ENCODE assay signal across 8 cellular contexts in the genomic region with DNA sequence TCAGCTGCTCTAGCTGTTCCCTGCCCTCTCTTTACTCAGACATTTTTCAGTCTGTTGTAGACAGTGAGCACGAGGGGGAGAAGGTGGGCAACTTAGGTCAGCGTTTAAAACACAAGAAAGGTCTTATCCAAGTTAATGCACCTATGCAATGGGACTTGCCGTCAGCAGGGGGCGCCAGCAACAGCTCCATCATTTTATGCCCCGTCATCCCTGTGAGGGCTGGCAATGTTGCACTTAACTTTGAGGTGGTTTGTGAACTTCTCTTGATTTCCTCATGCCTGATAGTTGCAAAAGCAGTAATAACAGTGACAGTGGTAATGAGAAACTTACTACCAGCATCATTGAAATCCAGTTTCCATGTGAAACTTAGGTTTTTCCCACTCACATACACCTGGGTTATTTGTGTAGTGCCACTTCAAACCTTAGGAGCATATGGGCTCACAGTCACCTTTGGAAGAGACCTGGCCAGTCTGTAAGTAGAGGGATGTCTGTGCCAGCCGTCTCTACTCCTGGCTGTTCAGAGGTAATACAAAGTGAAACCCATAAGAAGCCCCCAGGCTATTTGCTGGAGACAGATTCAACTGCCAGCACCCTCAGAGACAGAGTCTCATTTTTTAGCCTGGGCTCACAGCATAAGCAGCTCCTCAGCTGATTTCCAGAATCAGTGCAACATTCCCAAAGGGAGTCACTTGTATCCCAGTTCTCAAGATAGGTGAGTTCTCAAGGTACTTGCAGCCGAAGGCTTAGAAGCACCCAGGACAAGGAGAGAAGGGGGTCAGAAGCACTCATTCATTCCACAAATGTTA. TPM values are rescaled to one million over a fixed set of nuclear protein-coding genes. Genes with fewer than 3 reads are reported as not detected.
A peak's percentile ranks its signal among the peaks of the same experiment; 100 is the strongest.
DNase-seq lines count a peak whose midpoint lies in the region; ATAC-seq, FAIRE-seq and TF ChIP-seq lines count a peak whose summit lies in the region.

No MANE protein-coding gene starts in this region.

- TF ChIP-seq EP300 in HepG2 (IDR thresholded peaks at IDR 0.05; ENCODE audit: low read depth in 2 of 2, low read length in 2 of 2): peak in 1 of 2 experiments; percentile 33; a peak in 1 of 4 replicates
- TF ChIP-seq EP300 in HepG2 (CRISPR knock-in tag; IDR thresholded peaks at IDR 0.05; ENCODE audit: borderline replicate concordance): peak; percentile 67

- peak; percentile 78 for ATAC-seq in activated CD4-positive, alpha-beta T cell treated with anti-CD3 and anti-CD28 coated beads for 36 hours
- ATAC-seq in HepG2 (peak; percentile 51), HG02870 (IDR thresholded peaks at IDR 0.05; ENCODE audit: unreplicated experiment) (no peak)

- TF ChIP-seq CTCF in BJ (IDR thresholded peaks at IDR 0.05; ENCODE audit: insufficient read depth, low read depth, low read length) (peak; percentile 93), chondrocyte (IDR thresholded peaks at IDR 0.05) (peak; percentile 99), HepG2 (CRISPR knock-in tag; IDR thresholded peaks at IDR 0.05) (peak; percentile 95)

- H3K36me3 ChIP-seq in BJ (ENCODE audit: control insufficient read depth, insufficient read depth, low read length) (peaks cover 23% of the 10 kb centered on the region), HepG2 (replicated peaks in 1 of 2; ENCODE audit: control insufficient read depth in 1 of 2, insufficient read depth in 2 of 2, low read length in 2 of 2) (peaks cover 43 to 73% of the 10 kb centered on the region in 2 experiments)

- no peak overlapping the region for H3K9ac ChIP-seq in HepG2 (ENCODE audit: insufficient read depth, low read depth, low read length)

- no peak overlapping the region for H3K4me3 Mint-ChIP-seq in activated CD4-positive, alpha-beta T cell treated with anti-CD3 and anti-CD28 coated beads for 36 hours
- H3K4me3 Mint-ChIP-seq in chondrocyte (ENCODE audit: unreplicated experiment): no peak overlapping the region

- CTCF ChIA-PET in BJ (lab: Yijun Ruan, JAX): interaction anchor here (0.6 to 14.5 kb wide), 20 partner anchors 9 to 177 kb away, joined by 3 to 667 read pairs (median 4); a partner anchor contains a TSS
- CTCF ChIA-PET in activated CD4-positive, alpha-beta T cell treated with anti-CD3 and anti-CD28 coated beads for 36 hours (lab: Charles Lee): interaction anchor here (0.6 to 31.0 kb wide), 20 partner anchors 9 to 191 kb away, joined by 3 to 712 read pairs (median 4); a partner anchor contains a TSS
- CTCF ChIA-PET in HepG2 (lab: Yijun Ruan, JAX; ENCODE audit: low intra/inter-chr PET ratio, low total read pairs): interaction anchor here (0.8 to 12.9 kb wide), 3 partner anchors 9 to 53 kb away, joined by 3 to 454 read pairs (median 18); no protein-coding TSS in a partner anchor

- H3K4me1 Mint-ChIP-seq in activated CD4-positive, alpha-beta T cell treated with anti-CD3 and anti-CD28 coated beads for 36 hours: peaks cover 16% of the 10 kb centered on the region
- peaks cover 41% of the 10 kb centered on the region for H3K4me1 Mint-ChIP-seq in chondrocyte (ENCODE audit: low read depth)

- peak overlapping the region; percentile 65 for H3K27ac ChIP-seq in HepG2 (ENCODE audit: extremely low read length, insufficient read depth, low read length)

- intact Hi-C loops in activated CD4-positive, alpha-beta T cell treated with anti-CD3 and anti-CD28 coated beads for 36 hours (cut with DNase I, micrococcal nuclease): loop anchor here (1.0 kb wide), 1 partner anchor 53 kb away; no protein-coding TSS in a partner anchor
- intact Hi-C loops in HepG2 (cut with micrococcal nuclease; ENCODE audit: unreplicated experiment): loop anchor here (1.0 kb wide), 2 partner anchors 9 to 53 kb away; no protein-coding TSS in a partner anchor

- H3K27me3 ChIP-seq in BJ (ENCODE audit: control insufficient read depth, insufficient read depth, low read length) (no peaks in the 10 kb centered on the region), HepG2 (ENCODE audit: control insufficient read depth in 1 of 2, insufficient read depth in 2 of 2, low read length in 2 of 2) (no peaks in the 10 kb centered on the region)

- peak; percentile 51 for DNase-seq in BJ (ENCODE audit: low read depth)
- peak; percentile 30 for DNase-seq in GM19238 (ENCODE audit: insufficient read length, low spot score)
- DNase-seq in NCI-H2196 (lab: John Stamatoyannopoulos, UW; ENCODE audit: unreplicated experiment): peak; percentile 77
- DNase-seq in activated CD4-positive, alpha-beta T cell treated with anti-CD3 and anti-CD28 coated beads for 36 hours: peak; percentile 91
- no peak for DNase-seq in chondrocyte (ENCODE audit: low spot score)
- peak; percentile 83 for DNase-seq in HepG2 (ENCODE audit: low spot score)
- peak; percentile 53 to 71 (median 57) for DNase-seq in stimulated activated CD4-positive, alpha-beta T cell treated with anti-CD3 and anti-CD28 coated beads, TNF-alpha, amount 100 ng/mL, for 24 hours (ENCODE audit: low read depth in 3 of 3)

- H3K4me3 ChIP-seq in BJ (ENCODE audit: low read depth, low read length): no peak overlapping the region
- H3K4me3 ChIP-seq in HepG2 (replicated peaks in 1 of 3; ENCODE audit: insufficient read depth in 1 of 3, low read depth in 2 of 3, low read length in 3 of 3): no peak overlapping the region

- H3K4me1 ChIP-seq in HepG2 (ENCODE audit: insufficient read depth, low read length): peaks cover 31% of the 10 kb centered on the region

- H3K9me3 ChIP-seq in HepG2 (ENCODE audit: low read length): no peaks in the 10 kb centered on the region

- POLR2A ChIA-PET in BJ (lab: Charles Lee) (interaction anchor here (0.6 to 1.0 kb wide), 2 partner anchors 14 to 52 kb away, joined by 3 to 6 read pairs; a partner anchor contains a TSS), HepG2 (lab: Yijun Ruan, JAX) (interaction anchor here (1.0 to 6.5 kb wide), 8 partner anchors 9 to 163 kb away, joined by 3 to 203 read pairs (median 8); a partner anchor contains a TSS)
- POLR2A ChIA-PET in activated CD4-positive, alpha-beta T cell treated with anti-CD3 and anti-CD28 coated beads for 36 hours (lab: Charles Lee): interaction anchor here (1.0 to 2.0 kb wide), 2 partner anchors 13 to 39 kb away, joined by 3 to 5 read pairs; no protein-coding TSS in a partner anchor

- in situ Hi-C loops in HepG2 (cut with HindIII; ENCODE audit: extremely low pct_ligation_motif_present, low pct_unique_long_range_greater_than_20kb): loop anchor here (5.0 to 10.0 kb wide), 2 partner anchors 52 to 165 kb away; a partner anchor contains a TSS

- TF ChIP-seq POLR2A in HepG2 (IDR thresholded peaks at IDR 0.05; ENCODE audit: insufficient read depth in 1 of 2, low read depth in 2 of 2, low read length in 2 of 2): no peak

- H3K36me3 Mint-ChIP-seq in activated CD4-positive, alpha-beta T cell treated with anti-CD3 and anti-CD28 coated beads for 36 hours (ENCODE audit: low read depth): peaks cover 57% of the 10 kb centered on the region
- H3K36me3 Mint-ChIP-seq in chondrocyte (ENCODE audit: low read depth): peaks cover 31% of the 10 kb centered on the region

- no peaks in the 10 kb centered on the region; the same call in 1 of the 2 replicates for H4K20me1 ChIP-seq in HepG2 (ENCODE audit: insufficient read depth, low read length)

- no peaks in the 10 kb centered on the region for H3K27me3 Mint-ChIP-seq in activated CD4-positive, alpha-beta T cell treated with anti-CD3 and anti-CD28 coated beads for 36 hours
- H3K27me3 Mint-ChIP-seq in chondrocyte (ENCODE audit: low read depth): no peaks in the 10 kb centered on the region

- no peak overlapping the region for H2AFZ ChIP-seq in HepG2 (ENCODE audit: low read length)

- H3K9me3 Mint-ChIP-seq in activated CD4-positive, alpha-beta T cell treated with anti-CD3 and anti-CD28 coated beads for 36 hours (ENCODE audit: low read depth): no peaks in the 10 kb centered on the region
- H3K9me3 Mint-ChIP-seq in chondrocyte (ENCODE audit: low read depth): no peaks in the 10 kb centered on the region

- no TSS peak for BruUV-seq in HepG2 (replicated peaks; lab: Mats Ljungman, UMichigan)

- H3K27ac Mint-ChIP-seq in activated CD4-positive, alpha-beta T cell treated with anti-CD3 and anti-CD28 coated beads for 36 hours: peak overlapping the region; percentile 85
- H3K27ac Mint-ChIP-seq in chondrocyte (ENCODE audit: unreplicated experiment): peak overlapping the region; percentile 99

- peak; percentile 85 for TF ChIP-seq RAD21 in HepG2 (CRISPR knock-in tag; IDR thresholded peaks at IDR 0.05)

- peak; percentile 93 for FAIRE-seq in HepG2 (lab: Jason Lieb, UNC)

- H3K4me2 ChIP-seq in HepG2 (ENCODE audit: low read depth, low read length): no peak overlapping the region

- H3K79me2 ChIP-seq in HepG2 (ENCODE audit: insufficient read depth, low read length): no peaks in the 10 kb centered on the region

- WGBS in HepG2 (ENCODE audit: low lambda C conversion rate): 41% methylated on average over 7 of the region's 7 CpGs

RNA-seq across cellular contexts. Expression of a gene that starts 44.8 kb away (rescaled TPM):
- 126 and 135 TPM in 2 replicates for polyA plus RNA-seq in BJ (2011; rRNA removed)
- 113 and 144 TPM in 2 replicates for polyA minus RNA-seq in BJ (2011; rRNA and poly(A)+ RNA removed)
- total RNA-seq in activated CD4-positive, alpha-beta T cell treated with anti-CD3 and anti-CD28 coated beads for 36 hours: 1 to 10 TPM; 2.2 to 3.5 TPM
- 7.7 to 73.7 TPM (median 9.0 TPM) in 3 replicates for total RNA-seq in chondrocyte
- 315 and 419 TPM in 2 replicates for total RNA-seq in HepG2 (2016; rRNA removed; fragmentation: Illumina TruSeq; extraction: Trizol)
- total RNA-seq in HepG2 (2016; cell fraction: cytosol; rRNA removed; fragmentation: Illumina TruSeq; extraction: Trizol; ENCODE audit: low read depth): 421 and 422 TPM in 2 replicates
- 297 and 421 TPM in 2 replicates for total RNA-seq in HepG2 (2016; cell fraction: insoluble cytoplasmic fraction; rRNA removed; fragmentation: Illumina TruSeq; extraction: Trizol)
- 329 and 339 TPM in 2 replicates for total RNA-seq in HepG2 (2016; cell fraction: membrane; rRNA removed; fragmentation: Illumina TruSeq; extraction: Trizol)
- 273 and 295 TPM in 2 replicates for total RNA-seq in HepG2 (2016; cell fraction: nucleus; rRNA removed; fragmentation: Illumina TruSeq; extraction: Trizol)
- 258 and 320 TPM in 2 replicates for polyA plus RNA-seq in HepG2 (2011; rRNA removed)
- polyA plus RNA-seq in HepG2 (2011; cell fraction: cytosol; rRNA removed): 494 and 1,223 TPM in 2 replicates
- polyA plus RNA-seq in HepG2 (2011; cell fraction: nucleus; rRNA removed): 541 and 1,398 TPM in 2 replicates
- 119 and 147 TPM in 2 replicates for polyA plus RNA-seq in HepG2 (2012)
- polyA plus RNA-seq in HepG2 (2016; cell fraction: cytosol; fragmentation: Illumina TruSeq; extraction: Trizol; ENCODE audit: low read depth): 99.0 and 102 TPM in 2 replicates
- polyA plus RNA-seq in HepG2 (2016; cell fraction: insoluble cytoplasmic fraction; fragmentation: Illumina TruSeq; extraction: Trizol; ENCODE audit: low read depth): 273 and 282 TPM in 2 replicates
- polyA plus RNA-seq in HepG2 (2016; cell fraction: membrane; fragmentation: Illumina TruSeq; extraction: Trizol; ENCODE audit: low read depth): 104 TPM in 2 replicates
- 496 and 499 TPM in 2 replicates for polyA plus RNA-seq in HepG2 (2016; cell fraction: nucleus; fragmentation: Illumina TruSeq; extraction: Trizol; ENCODE audit: insufficient read depth, low read depth)
- 259 and 709 TPM in 2 replicates for polyA minus RNA-seq in HepG2 (2011; rRNA and poly(A)+ RNA removed; ENCODE audit: low replicate concordance)
- polyA minus RNA-seq in HepG2 (2011; cell fraction: cytosol; rRNA and poly(A)+ RNA removed): 242 and 434 TPM in 2 replicates
- 194 and 456 TPM in 2 replicates for polyA minus RNA-seq in HepG2 (2011; cell fraction: nucleus; rRNA and poly(A)+ RNA removed)

RNA-seq across cellular contexts. Expression of a gene that starts 46.1 kb away (rescaled TPM):
- polyA plus RNA-seq in BJ (2011; rRNA removed) (236 and 324 TPM in 2 replicates), HepG2 (2011; rRNA removed) (243 and 287 TPM in 2 replicates)
- 125 and 183 TPM in 2 replicates for polyA minus RNA-seq in BJ (2011; rRNA and poly(A)+ RNA removed)
- 100 to 1,000 TPM; 108 to 111 TPM for total RNA-seq in activated CD4-positive, alpha-beta T cell treated with anti-CD3 and anti-CD28 coated beads for 36 hours
- total RNA-seq in chondrocyte (228 to 277 TPM (median 269 TPM) in 3 replicates), HepG2 (2016; rRNA removed; fragmentation: Illumina TruSeq; extraction: Trizol) (68.4 and 118 TPM in 2 replicates)
- total RNA-seq in HepG2 (2016; cell fraction: cytosol; rRNA removed; fragmentation: Illumina TruSeq; extraction: Trizol; ENCODE audit: low read depth): 46.8 and 55.9 TPM in 2 replicates
- 71.4 and 118 TPM in 2 replicates for total RNA-seq in HepG2 (2016; cell fraction: insoluble cytoplasmic fraction; rRNA removed; fragmentation: Illumina TruSeq; extraction: Trizol)
- 73.9 and 80.7 TPM in 2 replicates for total RNA-seq in HepG2 (2016; cell fraction: membrane; rRNA removed; fragmentation: Illumina TruSeq; extraction: Trizol)
- total RNA-seq in HepG2 (2016; cell fraction: nucleus; rRNA removed; fragmentation: Illumina TruSeq; extraction: Trizol): 165 and 184 TPM in 2 replicates
- 198 and 200 TPM in 2 replicates for polyA plus RNA-seq in HepG2 (2011; cell fraction: cytosol; rRNA removed)
- polyA plus RNA-seq in HepG2 (2011; cell fraction: nucleus; rRNA removed): 203 and 206 TPM in 2 replicates
- polyA plus RNA-seq in HepG2 (2012): 156 and 233 TPM in 2 replicates
- 90.6 and 110 TPM in 2 replicates for polyA plus RNA-seq in HepG2 (2016; cell fraction: cytosol; fragmentation: Illumina TruSeq; extraction: Trizol; ENCODE audit: low read depth)
- 129 and 148 TPM in 2 replicates for polyA plus RNA-seq in HepG2 (2016; cell fraction: insoluble cytoplasmic fraction; fragmentation: Illumina TruSeq; extraction: Trizol; ENCODE audit: low read depth)
- 108 and 120 TPM in 2 replicates for polyA plus RNA-seq in HepG2 (2016; cell fraction: membrane; fragmentation: Illumina TruSeq; extraction: Trizol; ENCODE audit: low read depth)
- polyA plus RNA-seq in HepG2 (2016; cell fraction: nucleus; fragmentation: Illumina TruSeq; extraction: Trizol; ENCODE audit: insufficient read depth, low read depth): 374 and 382 TPM in 2 replicates
- polyA minus RNA-seq in HepG2 (2011; rRNA and poly(A)+ RNA removed; ENCODE audit: low replicate concordance): 365 and 413 TPM in 2 replicates
- polyA minus RNA-seq in HepG2 (2011; cell fraction: cytosol; rRNA and poly(A)+ RNA removed): 123 and 142 TPM in 2 replicates
- 195 and 210 TPM in 2 replicates for polyA minus RNA-seq in HepG2 (2011; cell fraction: nucleus; rRNA and poly(A)+ RNA removed)
